Comparison of ENCODE assay signal across 9 cellular contexts in genomic region chr6:21915707-21916399, GRCh38.
DNase-seq lines count a peak whose midpoint lies in the region; ATAC-seq and TF ChIP-seq lines count a peak whose summit lies in the region.
"Had no signal": no experiment of that assay in that cellular context is flagged by ENCODE, and none has a peak within 500 bp of the region (broad histone marks: within the 10 kb centered on the region; RNA-seq: fewer than 3 reads in every experiment).

No MANE protein-coding gene starts in this region.

- H3K4me3 ChIP-seq in MG63 (peak overlapping the region; percentile 32), coronary artery (peak overlapping the region; percentile 59), parathyroid adenoma (ENCODE audit: low read depth, low read length) (no peak overlapping the region)

- intact Hi-C loops in activated T-helper 1 cell treated with anti-CD3 and anti-CD28 coated beads, Interleukin-12 subunit alpha, Interleukin-12 subunit beta, Interleukin-2, Interleukin-4 antibody, amounts not matched to agents 30 ng/mL and 10 ng/mL and 1 ng/mL, durations not matched to agents 14 hours and 24 hours and 36 hours (cut with micrococcal nuclease), result no loop called here

- H3K4me2 ChIP-seq in parathyroid adenoma (ENCODE audit: low read length), result no peak overlapping the region

- no peak for TF ChIP-seq CTCF in coronary artery (IDR thresholded peaks at IDR 0.05)
- no peak for TF ChIP-seq CTCF in parathyroid adenoma (IDR thresholded peaks at IDR 0.05)
- TF ChIP-seq CTCF in GM10266 (IDR thresholded peaks at IDR 0.05; ENCODE audit: control insufficient read depth, insufficient read depth, low read depth, missing control alignments), result no peak

- peaks cover 27% of the 10 kb centered on the region for H3K4me1 Mint-ChIP-seq in activated T-helper 1 cell treated with anti-CD3 and anti-CD28 coated beads, Interleukin-12 subunit alpha, Interleukin-12 subunit beta, Interleukin-2, Interleukin-4 antibody, amounts not matched to agents 30 ng/mL and 10 ng/mL and 1 ng/mL, durations not matched to agents 14 hours and 24 hours and 36 hours (ENCODE audit: low read depth)

- no peak for ATAC-seq in HG03097 (IDR thresholded peaks at IDR 0.05; ENCODE audit: low FRiP score, unreplicated experiment)
- ATAC-seq: naive thymus-derived CD8-positive, alpha-beta T cell had no signal

- H2AFZ ChIP-seq in parathyroid adenoma, result peak overlapping the region; percentile 13

- H3K27ac ChIP-seq in coronary artery (peak overlapping the region in 1 of 2 donors; percentile 13), parathyroid adenoma (no peak overlapping the region)

- H3K9me3 ChIP-seq in MG63, result no peaks in the 10 kb centered on the region
- H3K9me3 ChIP-seq in parathyroid adenoma (ENCODE audit: control insufficient read depth, low read length), result no peaks in the 10 kb centered on the region

- no peak overlapping the region for H3K9ac ChIP-seq in parathyroid adenoma

- DNase-seq in EH (ENCODE audit: low read depth) (peak; percentile 88), MG63 (peak; percentile 35), coronary artery (ENCODE audit: low spot score) (no peak), GM10266 (ENCODE audit: extremely low spot score) (no peak)
- DNase-seq in activated T-helper 1 cell treated with anti-CD3 and anti-CD28 coated beads, Interleukin-12 subunit alpha, Interleukin-12 subunit beta, Interleukin-2, Interleukin-4 antibody, amounts not matched to agents 30 ng/mL and 10 ng/mL and 1 ng/mL, durations not matched to agents 14 hours and 24 hours and 36 hours (ENCODE audit: low spot score), result no peak
- DNase-seq: activated CD8-positive, alpha-beta memory T cell treated with anti-CD3 and anti-CD28 coated beads for 24 hours; naive thymus-derived CD8-positive, alpha-beta T cell had no signal

- no peaks in the 10 kb centered on the region for H3K79me2 ChIP-seq in parathyroid adenoma

- no peaks in the 10 kb centered on the region for H3K27me3 ChIP-seq in MG63
- no peaks in the 10 kb centered on the region for H3K27me3 ChIP-seq in parathyroid adenoma (ENCODE audit: control insufficient read depth, insufficient read depth, low read length)

- no peak overlapping the region for H3K27ac Mint-ChIP-seq in activated T-helper 1 cell treated with anti-CD3 and anti-CD28 coated beads, Interleukin-12 subunit alpha, Interleukin-12 subunit beta, Interleukin-2, Interleukin-4 antibody, amounts not matched to agents 30 ng/mL and 10 ng/mL and 1 ng/mL, durations not matched to agents 14 hours and 24 hours and 36 hours

- H3K36me3 ChIP-seq in MG63 (no peaks in the 10 kb centered on the region), parathyroid adenoma (ENCODE audit: control insufficient read depth, insufficient read depth, low read length) (no peaks in the 10 kb centered on the region)

- peaks cover 2% of the 10 kb centered on the region for H3K27me3 Mint-ChIP-seq in activated T-helper 1 cell treated with anti-CD3 and anti-CD28 coated beads, Interleukin-12 subunit alpha, Interleukin-12 subunit beta, Interleukin-2, Interleukin-4 antibody, amounts not matched to agents 30 ng/mL and 10 ng/mL and 1 ng/mL, durations not matched to agents 14 hours and 24 hours and 36 hours (ENCODE audit: insufficient read depth)

- no peaks in the 10 kb centered on the region for H3K4me1 ChIP-seq in parathyroid adenoma

- no peaks in the 10 kb centered on the region for H3K36me3 Mint-ChIP-seq in activated T-helper 1 cell treated with anti-CD3 and anti-CD28 coated beads, Interleukin-12 subunit alpha, Interleukin-12 subunit beta, Interleukin-2, Interleukin-4 antibody, amounts not matched to agents 30 ng/mL and 10 ng/mL and 1 ng/mL, durations not matched to agents 14 hours and 24 hours and 36 hours (ENCODE audit: low read depth)
- H3K36me3 Mint-ChIP-seq: naive thymus-derived CD8-positive, alpha-beta T cell had no signal

- no peaks in the 10 kb centered on the region for H3K9me3 Mint-ChIP-seq in activated T-helper 1 cell treated with anti-CD3 and anti-CD28 coated beads, Interleukin-12 subunit alpha, Interleukin-12 subunit beta, Interleukin-2, Interleukin-4 antibody, amounts not matched to agents 30 ng/mL and 10 ng/mL and 1 ng/mL, durations not matched to agents 14 hours and 24 hours and 36 hours
- H3K9me3 Mint-ChIP-seq: naive thymus-derived CD8-positive, alpha-beta T cell had no signal

- no peak overlapping the region for H3K4me3 Mint-ChIP-seq in activated T-helper 1 cell treated with anti-CD3 and anti-CD28 coated beads, Interleukin-12 subunit alpha, Interleukin-12 subunit beta, Interleukin-2, Interleukin-4 antibody, amounts not matched to agents 30 ng/mL and 10 ng/mL and 1 ng/mL, durations not matched to agents 14 hours and 24 hours and 36 hours

Comparison
In these comparisons a context has a peak if more than half of its experiments do, and no peak if none do; other contexts are left out.
1. DNase-seq: peak in EH (single experiment) and MG63 (single experiment); none in coronary artery (single experiment), GM10266 (single experiment) and activated T-helper 1 cell treated with anti-CD3 and anti-CD28 coated beads, Interleukin-12 subunit alpha, Interleukin-12 subunit beta, Interleukin-2, Interleukin-4 antibody, amounts not matched to agents 30 ng/mL and 10 ng/mL and 1 ng/mL, durations not matched to agents 14 hours and 24 hours and 36 hours (single experiment).